15 cellular contexts compared by ENCODE assay signal in genomic region chr2:230930149-230930780, GRCh38. TPM values are rescaled to one million over a fixed set of nuclear protein-coding genes. Genes with fewer than 3 reads are reported as not detected.
A peak's percentile ranks its signal among the peaks of the same experiment; 100 is the strongest.
DNase-seq lines count a peak whose midpoint lies in the region; ATAC-seq and TF ChIP-seq lines count a peak whose summit lies in the region.
"Had no signal": no experiment of that assay in that cellular context is flagged by ENCODE, and none has a peak within 500 bp of the region (broad histone marks: within the 10 kb centered on the region; RNA-seq: fewer than 3 reads in every experiment).

No MANE protein-coding gene starts in this region.

- intact Hi-C loops in testis (cut with DNase I; ENCODE audit: low total_unique reads): no loop called here

- TF ChIP-seq CTCF in nephron progenitor cell (IDR thresholded peaks at IDR 0.05) (no peak), testis (IDR thresholded peaks at IDR 0.05) (no peak)

- H3K9me3 ChIP-seq in testis: no peaks in the 10 kb centered on the region
- H3K9me3 ChIP-seq in Karpas-422 (ENCODE audit: low read length): no peaks in the 10 kb centered on the region
- H3K9me3 ChIP-seq: A549 had no signal

- no peak overlapping the region for H3K9ac ChIP-seq in Karpas-422 (ENCODE audit: low read length)

- peaks cover 10% of the 10 kb centered on the region for H3K27me3 Mint-ChIP-seq in activated CD8-positive, alpha-beta memory T cell treated with anti-CD3 and anti-CD28 coated beads, Interleukin-2, amount 10 ng/mL, durations not matched to agents 7 days and 5 days
- no peaks in the 10 kb centered on the region for H3K27me3 Mint-ChIP-seq in central memory CD8-positive, alpha-beta T cell
- H3K27me3 Mint-ChIP-seq in nephron progenitor cell (ENCODE audit: low read depth, poor library complexity): peaks cover 4% of the 10 kb centered on the region

- peak; percentile 10 for DNase-seq in activated CD8-positive, alpha-beta memory T cell treated with anti-CD3 and anti-CD28 coated beads, Interleukin-2, amount 50 U/mL, for 48 hours
- no peak for DNase-seq in activated CD8-positive, alpha-beta memory T cell treated with anti-CD3 and anti-CD28 coated beads, Interleukin-2, amount 10 ng/mL, durations not matched to agents 7 days and 5 days
- no peak for DNase-seq in central memory CD8-positive, alpha-beta T cell (ENCODE audit: low spot score in 2 of 2)
- DNase-seq in nephron progenitor cell: no peak
- DNase-seq in testis: peak; percentile 13
- DNase-seq in Karpas-422: no peak
- no peak for DNase-seq in T-helper 2 cell
- DNase-seq in SIG-M5 treated with dmso at 0.1 percent for 504 hours (lab: John Stamatoyannopoulos, UW; ENCODE audit: unreplicated experiment): no peak
- DNase-seq: CD4-positive, CD25-positive, alpha-beta regulatory T cell; GDM1; NCI-H1417; NCI-H2081 treated with DMSO at 0.1 percent for 48 hours; NCI-H69; NK-92 treated with Interleukin-12 subunit alpha and Interleukin-12 subunit beta, amount 100 ng/mL, for 24 hours had no signal

- peaks cover 35% of the 10 kb centered on the region for H3K4me1 Mint-ChIP-seq in activated CD8-positive, alpha-beta memory T cell treated with anti-CD3 and anti-CD28 coated beads, Interleukin-2, amount 10 ng/mL, durations not matched to agents 7 days and 5 days
- H3K4me1 Mint-ChIP-seq in central memory CD8-positive, alpha-beta T cell: peaks cover 42% of the 10 kb centered on the region
- H3K4me1 Mint-ChIP-seq in nephron progenitor cell: peaks cover 67% of the 10 kb centered on the region

- H3K4me3 Mint-ChIP-seq in activated CD8-positive, alpha-beta memory T cell treated with anti-CD3 and anti-CD28 coated beads, Interleukin-2, amount 10 ng/mL, durations not matched to agents 7 days and 5 days: no peak overlapping the region
- no peak overlapping the region for H3K4me3 Mint-ChIP-seq in central memory CD8-positive, alpha-beta T cell
- no peak overlapping the region for H3K4me3 Mint-ChIP-seq in nephron progenitor cell
- H3K4me3 Mint-ChIP-seq: CD4-positive, CD25-positive, alpha-beta regulatory T cell had no signal

- WGBS in testis, 2 donors: 47 to 54% methylated on average over 7 of the region's 7 CpGs

- no peak for TF ChIP-seq POLR2A in testis (IDR thresholded peaks at IDR 0.05)

- H4K20me1 ChIP-seq in Karpas-422 (ENCODE audit: insufficient read depth, low read depth, low read length): no peaks in the 10 kb centered on the region

- peaks cover under 1% of the 10 kb centered on the region for H3K9me3 Mint-ChIP-seq in activated CD8-positive, alpha-beta memory T cell treated with anti-CD3 and anti-CD28 coated beads, Interleukin-2, amount 10 ng/mL, durations not matched to agents 7 days and 5 days (ENCODE audit: low read depth)
- H3K9me3 Mint-ChIP-seq in central memory CD8-positive, alpha-beta T cell: no peaks in the 10 kb centered on the region
- H3K9me3 Mint-ChIP-seq in nephron progenitor cell: peaks cover under 1% of the 10 kb centered on the region

- H3K27me3 ChIP-seq in testis (no peaks in the 10 kb centered on the region), Karpas-422 (ENCODE audit: low read length) (no peaks in the 10 kb centered on the region)

- CTCF ChIA-PET in activated CD8-positive, alpha-beta memory T cell treated with anti-CD3 and anti-CD28 coated beads, Interleukin-2, amount 10 ng/mL, durations not matched to agents 7 days and 5 days (lab: Charles Lee): interaction anchor here (1.2 kb wide), 1 partner anchor 57 kb away, joined by 7 read pairs; no protein-coding TSS in a partner anchor

- no peak overlapping the region for H3K4me2 ChIP-seq in Karpas-422 (ENCODE audit: low read depth, low read length, poor library complexity, severe bottlenecking)
- H3K4me2 ChIP-seq: A549 had no signal

- H2AFZ ChIP-seq in Karpas-422 (ENCODE audit: low read length): no peak overlapping the region

- no peaks in the 10 kb centered on the region for H3K79me2 ChIP-seq in Karpas-422 (ENCODE audit: low read length)

- no peak overlapping the region for H3K27ac Mint-ChIP-seq in activated CD8-positive, alpha-beta memory T cell treated with anti-CD3 and anti-CD28 coated beads, Interleukin-2, amount 10 ng/mL, durations not matched to agents 7 days and 5 days
- peak overlapping the region; percentile 70 for H3K27ac Mint-ChIP-seq in central memory CD8-positive, alpha-beta T cell (ENCODE audit: low read depth)
- peak overlapping the region; percentile 83 for H3K27ac Mint-ChIP-seq in nephron progenitor cell

- H3K36me3 ChIP-seq in testis (ENCODE audit: low read depth, missing control alignments) (no peaks in the 10 kb centered on the region), Karpas-422 (ENCODE audit: insufficient read depth, low read length) (no peaks in the 10 kb centered on the region)

- H3K36me3 Mint-ChIP-seq in activated CD8-positive, alpha-beta memory T cell treated with anti-CD3 and anti-CD28 coated beads, Interleukin-2, amount 10 ng/mL, durations not matched to agents 7 days and 5 days: no peaks in the 10 kb centered on the region
- peaks cover 3% of the 10 kb centered on the region for H3K36me3 Mint-ChIP-seq in central memory CD8-positive, alpha-beta T cell (ENCODE audit: insufficient read depth)
- H3K36me3 Mint-ChIP-seq in nephron progenitor cell (ENCODE audit: low read depth): peaks cover under 1% of the 10 kb centered on the region
- H3K36me3 Mint-ChIP-seq: CD4-positive, CD25-positive, alpha-beta regulatory T cell had no signal

- H3K4me1 ChIP-seq in testis (peaks cover 17% of the 10 kb centered on the region), Karpas-422 (ENCODE audit: low read length) (peaks cover 7% of the 10 kb centered on the region)
- H3K4me1 ChIP-seq: A549 had no signal

- no peaks in the 10 kb centered on the region for H3K9me2 ChIP-seq in Karpas-422 (replicated peaks; ENCODE audit: insufficient read depth, low read length)

- H3K27ac ChIP-seq in testis (no peak overlapping the region), Karpas-422 (ENCODE audit: low read length) (no peak overlapping the region)
- H3K27ac ChIP-seq: A549 had no signal

- H3K4me3 ChIP-seq in testis (no peak overlapping the region), Karpas-422 (ENCODE audit: low read length) (no peak overlapping the region)
- H3K4me3 ChIP-seq: A549 had no signal

- no peak for ATAC-seq in activated CD8-positive, alpha-beta memory T cell treated with anti-CD3 and anti-CD28 coated beads, Interleukin-2, amount 10 ng/mL, durations not matched to agents 7 days and 5 days
- ATAC-seq in central memory CD8-positive, alpha-beta T cell (replicated peaks; ENCODE audit: extremely low read depth, poor library complexity, severe bottlenecking): no peak
- ATAC-seq: A549 had no signal

RNA-seq across cellular contexts. Expression of gene GPR55, which starts 5.2 kb away (rescaled TPM):
- total RNA-seq in activated CD8-positive, alpha-beta memory T cell treated with anti-CD3 and anti-CD28 coated beads, Interleukin-2, amount 10 ng/mL, durations not matched to agents 7 days and 5 days: 10 to 100 TPM; 42.1 to 58.8 TPM
- 10 to 100 TPM; 10.9 to 14.7 TPM for total RNA-seq in testis
- polyA plus RNA-seq in testis (ENCODE audit: insufficient read depth, low read depth, low replicate concordance): 12.3 TPM
- total RNA-seq in Karpas-422 (2014; rRNA removed; shearing (Covaris generic); ENCODE audit: low replicate concordance): 2.9 and 9.5 TPM in 2 replicates
- polyA plus RNA-seq: A549 had no signal

Comparison
In these comparisons a context has a peak if more than half of its experiments do, and no peak if none do; other contexts are left out.
1. DNase-seq: peak in activated CD8-positive, alpha-beta memory T cell treated with anti-CD3 and anti-CD28 coated beads, Interleukin-2, amount 50 U/mL, for 48 hours (single experiment) and testis (single experiment); none in activated CD8-positive, alpha-beta memory T cell treated with anti-CD3 and anti-CD28 coated beads, Interleukin-2, amount 10 ng/mL, durations not matched to agents 7 days and 5 days (single experiment), central memory CD8-positive, alpha-beta T cell (0 of 2), nephron progenitor cell (single experiment), Karpas-422 (single experiment), T-helper 2 cell (0 of 5) and SIG-M5 treated with dmso at 0.1 percent for 504 hours (single experiment).